1 cellular context compared by ENCODE assay signal in genomic region chr11:100777736-100778135, GRCh38.
TF ChIP-seq lines count a peak whose summit lies in the region.

No MANE protein-coding gene starts in this region.

TF ChIP-seq in GM23338, 12 proteins besides CTCF, POLR2A, EP300 and RAD21 (continued from another document):
- TF ChIP-seq REST (IDR thresholded peaks at IDR 0.05; ENCODE audit: unreplicated experiment), result no peak
- TF ChIP-seq EZH2 (IDR thresholded peaks at IDR 0.05; ENCODE audit: low read depth, unreplicated experiment), result no peak
